1 cellular context compared by ENCODE assay signal in the genomic region with DNA sequence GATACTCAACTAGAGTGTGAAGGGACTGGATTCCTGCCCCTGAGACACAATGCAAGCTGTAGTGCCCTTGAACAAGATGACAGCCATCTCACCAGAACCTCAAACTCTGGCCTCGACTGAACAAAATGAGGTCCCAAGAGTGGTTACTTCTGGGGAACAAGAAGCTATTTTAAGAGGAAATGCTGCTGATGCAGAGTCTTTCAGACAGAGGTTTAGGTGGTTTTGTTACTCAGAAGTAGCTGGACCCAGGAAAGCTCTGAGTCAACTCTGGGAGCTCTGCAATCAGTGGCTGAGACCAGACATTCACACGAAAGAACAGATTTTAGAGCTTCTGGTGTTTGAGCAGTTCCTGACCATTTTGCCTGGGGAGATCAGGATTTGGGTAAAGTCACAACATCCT.
TF ChIP-seq lines count a peak whose summit lies in the region.

No MANE protein-coding gene starts in this region.

TF ChIP-seq in GM23338, 12 proteins besides CTCF, POLR2A, EP300 and RAD21 (continued from another document):
- TF ChIP-seq, protein P1, sequence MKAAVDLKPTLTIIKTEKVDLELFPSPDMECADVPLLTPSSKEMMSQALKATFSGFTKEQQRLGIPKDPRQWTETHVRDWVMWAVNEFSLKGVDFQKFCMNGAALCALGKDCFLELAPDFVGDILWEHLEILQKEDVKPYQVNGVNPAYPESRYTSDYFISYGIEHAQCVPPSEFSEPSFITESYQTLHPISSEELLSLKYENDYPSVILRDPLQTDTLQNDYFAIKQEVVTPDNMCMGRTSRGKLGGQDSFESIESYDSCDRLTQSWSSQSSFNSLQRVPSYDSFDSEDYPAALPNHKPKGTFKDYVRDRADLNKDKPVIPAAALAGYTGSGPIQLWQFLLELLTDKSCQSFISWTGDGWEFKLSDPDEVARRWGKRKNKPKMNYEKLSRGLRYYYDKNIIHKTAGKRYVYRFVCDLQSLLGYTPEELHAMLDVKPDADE (IDR thresholded peaks at IDR 0.05) = no peak
- TF ChIP-seq ZNF114 (CRISPR knock-in tag; IDR thresholded peaks at IDR 0.05) (no peak), EZH2 (IDR thresholded peaks at IDR 0.05; ENCODE audit: low read depth, unreplicated experiment) (no peak), ZNF331 (CRISPR knock-in tag; IDR thresholded peaks at IDR 0.05; ENCODE audit: low read depth) (no peak), POLR2AphosphoS5 (IDR thresholded peaks at IDR 0.05; ENCODE audit: low read depth) (no peak)
- TF ChIP-seq, protein P2, sequence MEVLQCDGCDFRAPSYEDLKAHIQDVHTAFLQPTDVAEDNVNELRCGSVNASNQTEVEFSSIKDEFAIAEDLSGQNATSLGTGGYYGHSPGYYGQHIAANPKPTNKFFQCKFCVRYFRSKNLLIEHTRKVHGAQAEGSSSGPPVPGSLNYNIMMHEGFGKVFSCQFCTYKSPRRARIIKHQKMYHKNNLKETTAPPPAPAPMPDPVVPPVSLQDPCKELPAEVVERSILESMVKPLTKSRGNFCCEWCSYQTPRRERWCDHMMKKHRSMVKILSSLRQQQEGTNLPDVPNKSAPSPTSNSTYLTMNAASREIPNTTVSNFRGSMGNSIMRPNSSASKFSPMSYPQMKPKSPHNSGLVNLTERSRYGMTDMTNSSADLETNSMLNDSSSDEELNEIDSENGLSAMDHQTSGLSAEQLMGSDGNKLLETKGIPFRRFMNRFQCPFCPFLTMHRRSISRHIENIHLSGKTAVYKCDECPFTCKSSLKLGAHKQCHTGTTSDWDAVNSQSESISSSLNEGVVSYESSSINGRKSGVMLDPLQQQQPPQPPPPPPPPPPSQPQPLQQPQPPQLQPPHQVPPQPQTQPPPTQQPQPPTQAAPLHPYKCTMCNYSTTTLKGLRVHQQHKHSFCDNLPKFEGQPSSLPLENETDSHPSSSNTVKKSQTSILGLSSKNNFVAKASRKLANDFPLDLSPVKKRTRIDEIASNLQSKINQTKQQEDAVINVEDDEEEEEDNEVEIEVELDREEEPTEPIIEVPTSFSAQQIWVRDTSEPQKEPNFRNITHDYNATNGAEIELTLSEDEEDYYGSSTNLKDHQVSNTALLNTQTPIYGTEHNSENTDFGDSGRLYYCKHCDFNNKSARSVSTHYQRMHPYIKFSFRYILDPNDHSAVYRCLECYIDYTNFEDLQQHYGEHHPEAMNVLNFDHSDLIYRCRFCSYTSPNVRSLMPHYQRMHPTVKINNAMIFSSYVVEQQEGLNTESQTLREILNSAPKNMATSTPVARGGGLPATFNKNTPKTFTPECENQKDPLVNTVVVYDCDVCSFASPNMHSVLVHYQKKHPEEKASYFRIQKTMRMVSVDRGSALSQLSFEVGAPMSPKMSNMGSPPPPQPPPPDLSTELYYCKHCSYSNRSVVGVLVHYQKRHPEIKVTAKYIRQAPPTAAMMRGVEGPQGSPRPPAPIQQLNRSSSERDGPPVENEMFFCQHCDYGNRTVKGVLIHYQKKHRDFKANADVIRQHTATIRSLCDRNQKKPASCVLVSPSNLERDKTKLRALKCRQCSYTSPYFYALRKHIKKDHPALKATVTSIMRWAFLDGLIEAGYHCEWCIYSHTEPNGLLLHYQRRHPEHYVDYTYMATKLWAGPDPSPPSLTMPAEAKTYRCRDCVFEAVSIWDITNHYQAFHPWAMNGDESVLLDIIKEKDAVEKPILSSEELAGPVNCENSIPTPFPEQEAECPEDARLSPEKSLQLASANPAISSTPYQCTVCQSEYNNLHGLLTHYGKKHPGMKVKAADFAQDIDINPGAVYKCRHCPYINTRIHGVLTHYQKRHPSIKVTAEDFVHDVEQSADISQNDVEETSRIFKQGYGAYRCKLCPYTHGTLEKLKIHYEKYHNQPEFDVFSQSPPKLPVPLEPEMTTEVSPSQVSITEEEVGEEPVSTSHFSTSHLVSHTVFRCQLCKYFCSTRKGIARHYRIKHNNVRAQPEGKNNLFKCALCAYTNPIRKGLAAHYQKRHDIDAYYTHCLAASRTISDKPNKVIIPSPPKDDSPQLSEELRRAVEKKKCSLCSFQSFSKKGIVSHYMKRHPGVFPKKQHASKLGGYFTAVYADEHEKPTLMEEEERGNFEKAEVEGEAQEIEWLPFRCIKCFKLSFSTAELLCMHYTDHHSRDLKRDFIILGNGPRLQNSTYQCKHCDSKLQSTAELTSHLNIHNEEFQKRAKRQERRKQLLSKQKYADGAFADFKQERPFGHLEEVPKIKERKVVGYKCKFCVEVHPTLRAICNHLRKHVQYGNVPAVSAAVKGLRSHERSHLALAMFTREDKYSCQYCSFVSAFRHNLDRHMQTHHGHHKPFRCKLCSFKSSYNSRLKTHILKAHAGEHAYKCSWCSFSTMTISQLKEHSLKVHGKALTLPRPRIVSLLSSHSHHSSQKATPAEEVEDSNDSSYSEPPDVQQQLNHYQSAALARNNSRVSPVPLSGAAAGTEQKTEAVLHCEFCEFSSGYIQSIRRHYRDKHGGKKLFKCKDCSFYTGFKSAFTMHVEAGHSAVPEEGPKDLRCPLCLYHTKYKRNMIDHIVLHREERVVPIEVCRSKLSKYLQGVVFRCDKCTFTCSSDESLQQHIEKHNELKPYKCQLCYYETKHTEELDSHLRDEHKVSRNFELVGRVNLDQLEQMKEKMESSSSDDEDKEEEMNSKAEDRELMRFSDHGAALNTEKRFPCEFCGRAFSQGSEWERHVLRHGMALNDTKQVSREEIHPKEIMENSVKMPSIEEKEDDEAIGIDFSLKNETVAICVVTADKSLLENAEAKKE (CRISPR knock-in tag; IDR thresholded peaks at IDR 0.05) = no peak
- TF ChIP-seq, protein P3, sequence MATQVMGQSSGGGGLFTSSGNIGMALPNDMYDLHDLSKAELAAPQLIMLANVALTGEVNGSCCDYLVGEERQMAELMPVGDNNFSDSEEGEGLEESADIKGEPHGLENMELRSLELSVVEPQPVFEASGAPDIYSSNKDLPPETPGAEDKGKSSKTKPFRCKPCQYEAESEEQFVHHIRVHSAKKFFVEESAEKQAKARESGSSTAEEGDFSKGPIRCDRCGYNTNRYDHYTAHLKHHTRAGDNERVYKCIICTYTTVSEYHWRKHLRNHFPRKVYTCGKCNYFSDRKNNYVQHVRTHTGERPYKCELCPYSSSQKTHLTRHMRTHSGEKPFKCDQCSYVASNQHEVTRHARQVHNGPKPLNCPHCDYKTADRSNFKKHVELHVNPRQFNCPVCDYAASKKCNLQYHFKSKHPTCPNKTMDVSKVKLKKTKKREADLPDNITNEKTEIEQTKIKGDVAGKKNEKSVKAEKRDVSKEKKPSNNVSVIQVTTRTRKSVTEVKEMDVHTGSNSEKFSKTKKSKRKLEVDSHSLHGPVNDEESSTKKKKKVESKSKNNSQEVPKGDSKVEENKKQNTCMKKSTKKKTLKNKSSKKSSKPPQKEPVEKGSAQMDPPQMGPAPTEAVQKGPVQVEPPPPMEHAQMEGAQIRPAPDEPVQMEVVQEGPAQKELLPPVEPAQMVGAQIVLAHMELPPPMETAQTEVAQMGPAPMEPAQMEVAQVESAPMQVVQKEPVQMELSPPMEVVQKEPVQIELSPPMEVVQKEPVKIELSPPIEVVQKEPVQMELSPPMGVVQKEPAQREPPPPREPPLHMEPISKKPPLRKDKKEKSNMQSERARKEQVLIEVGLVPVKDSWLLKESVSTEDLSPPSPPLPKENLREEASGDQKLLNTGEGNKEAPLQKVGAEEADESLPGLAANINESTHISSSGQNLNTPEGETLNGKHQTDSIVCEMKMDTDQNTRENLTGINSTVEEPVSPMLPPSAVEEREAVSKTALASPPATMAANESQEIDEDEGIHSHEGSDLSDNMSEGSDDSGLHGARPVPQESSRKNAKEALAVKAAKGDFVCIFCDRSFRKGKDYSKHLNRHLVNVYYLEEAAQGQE (IDR thresholded peaks at IDR 0.05; ENCODE audit: unreplicated experiment) = no peak
